In genomic region chr14:28300356-28300755, GRCh38 we compare ENCODE assay signal across 35 cellular contexts.
"Had no signal": no experiment of that assay in that cellular context is flagged by ENCODE, and none has a peak within 500 bp of the region (broad histone marks: within the 10 kb centered on the region; RNA-seq: fewer than 3 reads in every experiment).

No MANE protein-coding gene starts in this region.

- H3K4me1 ChIP-seq: adrenal gland, esophagus squamous epithelium had no signal

- DNase-seq: activated CD4-positive, alpha-beta memory T cell treated with anti-CD3 and anti-CD28 coated beads for 36 hours; activated CD4-positive, alpha-beta T cell treated with anti-CD3 and anti-CD28 coated beads for 36 hours; activated CD4-positive, alpha-beta T cell treated with anti-CD3 and anti-CD28 coated beads, Interleukin-2, amount 10 ng/mL, durations not matched to agents 24 days and 14 days; activated CD4-positive, CD25-positive, alpha-beta regulatory T cell; activated CD4-positive, CD25-positive, alpha-beta regulatory T cell treated with anti-CD3 and anti-CD28 coated beads, Interleukin-2, amount 50 U/mL, for 72 hours; activated CD8-positive, alpha-beta memory T cell treated with anti-CD3 and anti-CD28 coated beads, Interleukin-2, amount 10 ng/mL, durations not matched to agents 7 days and 5 days; activated CD8-positive, alpha-beta memory T cell treated with anti-CD3 and anti-CD28 coated beads, Interleukin-2, amount 50 U/mL, for 4 hours; activated CD8-positive, alpha-beta T cell treated with anti-CD3 and anti-CD28 coated beads, Interleukin-2, amount 10 ng/mL, durations not matched to agents 7 days and 5 days; activated effector memory CD4-positive, alpha-beta T cell treated with Interleukin-2 at 50 U/mL for 16 hours; activated gamma-delta T cell treated with Interleukin-2 at 50 U/mL for 16 hours; activated naive CD4-positive, alpha-beta T cell treated with anti-CD3 and anti-CD28 coated beads, Interleukin-2, amount 50 U/mL, for 16 hours; activated naive CD4-positive, alpha-beta T cell treated with Interleukin-2 at 50 U/mL for 16 hours; activated T-cell treated with anti-CD3 and anti-CD28 coated beads, Interleukin-2, amount 50 U/mL, for 1 hour; adrenal gland; amygdala; aorta; brain microvascular endothelial cell; cortex of kidney; effector CD8-positive, alpha-beta T cell; esophagus squamous epithelium; head of caudate nucleus; T-helper 1 cell; T-helper 17 cell; T1000 had no signal

- H3K4me1 Mint-ChIP-seq: activated CD4-positive, alpha-beta T cell treated with anti-CD3 and anti-CD28 coated beads for 36 hours; activated CD4-positive, alpha-beta T cell treated with anti-CD3 and anti-CD28 coated beads, Interleukin-2, amount 10 ng/mL, durations not matched to agents 24 days and 14 days; activated CD8-positive, alpha-beta memory T cell treated with anti-CD3 and anti-CD28 coated beads, Interleukin-2, amount 10 ng/mL, durations not matched to agents 7 days and 5 days; activated T-helper 17 cell treated with anti-CD3 and anti-CD28 coated beads, Interleukin-2, amount 50 U/mL, for 72 hours; central memory CD8-positive, alpha-beta T cell; T-helper 17 cell had no signal

- ATAC-seq: activated CD4-positive, alpha-beta T cell treated with anti-CD3 and anti-CD28 coated beads for 36 hours; activated CD8-positive, alpha-beta memory T cell treated with anti-CD3 and anti-CD28 coated beads, Interleukin-2, amount 10 ng/mL, durations not matched to agents 7 days and 5 days; activated CD8-positive, alpha-beta T cell treated with anti-CD3 and anti-CD28 coated beads, Interleukin-2, amount 10 ng/mL, durations not matched to agents 7 days and 5 days; activated T-helper 17 cell treated with anti-CD3 and anti-CD28 coated beads, Interleukin-2, amount 50 U/mL, for 72 hours; SK-N-SH treated with all-trans-retinoic acid at 6 μM for 48 hours; T-helper 17 cell had no signal

- H3K4me3 ChIP-seq: adrenal gland, esophagus squamous epithelium had no signal

- H3K9me3 ChIP-seq: adrenal gland, esophagus squamous epithelium had no signal

- H3K27ac ChIP-seq: adrenal gland, brain microvascular endothelial cell, epithelial cell of prostate, esophagus squamous epithelium had no signal

- H3K27me3 ChIP-seq: adrenal gland, brain microvascular endothelial cell, esophagus squamous epithelium had no signal

- H3K36me3 Mint-ChIP-seq: activated CD4-positive, alpha-beta memory T cell treated with anti-CD3 and anti-CD28 coated beads for 36 hours; activated CD8-positive, alpha-beta memory T cell treated with anti-CD3 and anti-CD28 coated beads, Interleukin-2, amount 10 ng/mL, durations not matched to agents 7 days and 5 days; activated naive CD8-positive, alpha-beta T cell had no signal

- H3K4me3 Mint-ChIP-seq: activated CD4-positive, alpha-beta memory T cell treated with anti-CD3 and anti-CD28 coated beads for 36 hours; activated CD4-positive, alpha-beta T cell treated with anti-CD3 and anti-CD28 coated beads for 36 hours; activated CD4-positive, alpha-beta T cell treated with anti-CD3 and anti-CD28 coated beads, Interleukin-2, amount 10 ng/mL, durations not matched to agents 24 days and 14 days; activated CD8-positive, alpha-beta memory T cell treated with anti-CD3 and anti-CD28 coated beads, Interleukin-2, amount 10 ng/mL, durations not matched to agents 7 days and 5 days; activated CD8-positive, alpha-beta T cell treated with anti-CD3 and anti-CD28 coated beads, Interleukin-2, amount 10 ng/mL, durations not matched to agents 7 days and 5 days; activated naive CD8-positive, alpha-beta T cell; activated T-helper 17 cell treated with anti-CD3 and anti-CD28 coated beads, Interleukin-2, amount 50 U/mL, for 72 hours; central memory CD8-positive, alpha-beta T cell; T-helper 17 cell; T-helper 2 cell treated with Interferon-gamma antibody and Interleukin-4, amounts not matched to agents 5 μg/mL and 100 μg/mL, for 36 hours had no signal

- H3K36me3 ChIP-seq: adrenal gland, brain microvascular endothelial cell, esophagus squamous epithelium had no signal

- H3K27me3 Mint-ChIP-seq: activated CD4-positive, alpha-beta memory T cell treated with anti-CD3 and anti-CD28 coated beads for 36 hours; activated CD4-positive, alpha-beta T cell treated with anti-CD3 and anti-CD28 coated beads for 36 hours; activated CD4-positive, alpha-beta T cell treated with anti-CD3 and anti-CD28 coated beads, Interleukin-2, amount 10 ng/mL, durations not matched to agents 24 days and 14 days; activated CD8-positive, alpha-beta memory T cell treated with anti-CD3 and anti-CD28 coated beads, Interleukin-2, amount 10 ng/mL, durations not matched to agents 7 days and 5 days; activated naive CD8-positive, alpha-beta T cell; activated T-helper 17 cell treated with anti-CD3 and anti-CD28 coated beads, Interleukin-2, amount 50 U/mL, for 72 hours; central memory CD8-positive, alpha-beta T cell; T-helper 17 cell had no signal

- FAIRE-seq: bronchial epithelial cell, colon, endometrium, endothelial cell of umbilical vein, frontal cortex had no signal

- H3K27ac Mint-ChIP-seq: activated CD4-positive, alpha-beta memory T cell treated with anti-CD3 and anti-CD28 coated beads for 36 hours; activated CD4-positive, alpha-beta T cell treated with anti-CD3 and anti-CD28 coated beads for 36 hours; activated CD4-positive, alpha-beta T cell treated with anti-CD3 and anti-CD28 coated beads, Interleukin-2, amount 10 ng/mL, durations not matched to agents 24 days and 14 days; activated CD8-positive, alpha-beta memory T cell treated with anti-CD3 and anti-CD28 coated beads, Interleukin-2, amount 10 ng/mL, durations not matched to agents 7 days and 5 days; activated CD8-positive, alpha-beta T cell treated with anti-CD3 and anti-CD28 coated beads, Interleukin-2, amount 10 ng/mL, durations not matched to agents 7 days and 5 days; activated naive CD8-positive, alpha-beta T cell; activated T-helper 17 cell treated with anti-CD3 and anti-CD28 coated beads, Interleukin-2, amount 50 U/mL, for 72 hours; T-helper 17 cell; T-helper 2 cell treated with Interferon-gamma antibody and Interleukin-4, amounts not matched to agents 5 μg/mL and 100 μg/mL, for 36 hours had no signal
